ENCODE assay signal across 8 cellular contexts in the genomic region with DNA sequence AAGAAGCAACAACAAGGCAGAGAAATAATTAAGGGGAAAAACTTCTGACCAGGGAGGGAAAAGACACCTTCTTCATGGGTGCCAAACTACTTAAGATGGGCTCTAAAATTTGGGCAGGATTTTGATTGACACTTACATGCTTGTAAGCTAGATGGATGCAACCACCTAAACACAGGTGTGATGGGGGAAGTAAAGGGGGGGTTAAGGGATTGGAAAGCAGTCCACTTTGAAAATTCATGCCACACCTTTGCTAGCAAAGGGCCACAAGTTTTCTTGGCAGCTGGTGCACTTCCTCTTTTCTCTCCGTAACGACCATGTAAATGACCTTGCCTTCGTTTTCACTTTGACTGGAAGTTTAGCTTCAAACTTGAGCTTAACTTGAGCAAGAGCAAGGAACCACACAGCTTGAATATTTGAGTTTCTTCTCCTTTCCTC. TPM values are rescaled to one million over a fixed set of nuclear protein-coding genes. Genes with fewer than 3 reads are reported as not detected.
DNase-seq lines count a peak whose midpoint lies in the region; ATAC-seq and TF ChIP-seq lines count a peak whose summit lies in the region.

No MANE protein-coding gene starts in this region.

- H3K9me3 Mint-ChIP-seq in CD4-positive, alpha-beta T cell = peaks cover 4% of the 10 kb centered on the region
- H3K9me3 Mint-ChIP-seq in activated T-helper 17 cell treated with anti-CD3 and anti-CD28 coated beads, Interleukin-2, amount 50 U/mL, for 72 hours = no peaks in the 10 kb centered on the region

- 21 to 42% methylated on average over 3 of the region's 3 CpGs for WGBS in testis, 2 donors

- H3K4me1 ChIP-seq in testis (peaks cover 33% of the 10 kb centered on the region), SJCRH30 (no peaks in the 10 kb centered on the region)

- H3K9me3 ChIP-seq in CD4-positive, alpha-beta T cell (ENCODE audit: control insufficient read depth, low read length) = no peaks in the 10 kb centered on the region
- H3K9me3 ChIP-seq in testis = no peaks in the 10 kb centered on the region
- no peaks in the 10 kb centered on the region for H3K9me3 ChIP-seq in SJCRH30 (replicated peaks)

- H3K27me3 ChIP-seq in CD4-positive, alpha-beta T cell (ENCODE audit: control insufficient read depth, insufficient read depth, low read length) = no peaks in the 10 kb centered on the region
- H3K27me3 ChIP-seq in testis (no peaks in the 10 kb centered on the region), SJCRH30 (no peaks in the 10 kb centered on the region)

- TF ChIP-seq POLR2A in testis (IDR thresholded peaks at IDR 0.05) = no peak

- CTCF ChIA-PET in CD4-positive, alpha-beta T cell (lab: Charles Lee) = no interaction called here

- peaks cover 18% of the 10 kb centered on the region for H3K4me1 Mint-ChIP-seq in CD4-positive, alpha-beta T cell (ENCODE audit: low read depth)
- H3K4me1 Mint-ChIP-seq in activated T-helper 17 cell treated with anti-CD3 and anti-CD28 coated beads, Interleukin-2, amount 50 U/mL, for 72 hours = peaks cover 13% of the 10 kb centered on the region

- peak overlapping the region; percentile 21 for H3K27ac Mint-ChIP-seq in CD4-positive, alpha-beta T cell
- H3K27ac Mint-ChIP-seq in activated T-helper 17 cell treated with anti-CD3 and anti-CD28 coated beads, Interleukin-2, amount 50 U/mL, for 72 hours = peak overlapping the region; percentile 61

- H3K27ac ChIP-seq in CD4-positive, alpha-beta T cell (ENCODE audit: low read depth, low read length) = no peak overlapping the region
- H3K27ac ChIP-seq in testis (peak overlapping the region; percentile 62 to 67), SJCRH30 (no peak overlapping the region)

- H3K27me3 Mint-ChIP-seq in CD4-positive, alpha-beta T cell = peaks cover 7% of the 10 kb centered on the region
- no peaks in the 10 kb centered on the region for H3K27me3 Mint-ChIP-seq in activated T-helper 17 cell treated with anti-CD3 and anti-CD28 coated beads, Interleukin-2, amount 50 U/mL, for 72 hours

- ATAC-seq in CD4-positive, alpha-beta T cell (ENCODE audit: poor library complexity) = no peak
- peak; percentile 90 for ATAC-seq in GM19438 (IDR thresholded peaks at IDR 0.05; ENCODE audit: low read depth, unreplicated experiment)
- peak; percentile 94 for ATAC-seq in HG03354 (IDR thresholded peaks at IDR 0.05; ENCODE audit: poor library complexity, severe bottlenecking, unreplicated experiment)
- peak; percentile 70 for ATAC-seq in activated T-helper 17 cell treated with anti-CD3 and anti-CD28 coated beads, Interleukin-2, amount 50 U/mL, for 72 hours (replicated peaks)

- H3K36me3 Mint-ChIP-seq in CD4-positive, alpha-beta T cell (ENCODE audit: low read depth) = peaks cover 8% of the 10 kb centered on the region
- no peaks in the 10 kb centered on the region for H3K36me3 Mint-ChIP-seq in activated T-helper 17 cell treated with anti-CD3 and anti-CD28 coated beads, Interleukin-2, amount 50 U/mL, for 72 hours (ENCODE audit: low read depth)

- H3K4me3 Mint-ChIP-seq in CD4-positive, alpha-beta T cell = peak overlapping the region; percentile 9
- peak overlapping the region; percentile 65 for H3K4me3 Mint-ChIP-seq in activated T-helper 17 cell treated with anti-CD3 and anti-CD28 coated beads, Interleukin-2, amount 50 U/mL, for 72 hours

- DNase-seq in CD4-positive, alpha-beta T cell = no peak
- DNase-seq in testis (no peak), SJCRH30 (no peak), NCI-H1092 (lab: John Stamatoyannopoulos, UW) (no peak), OCI-M2 (lab: John Stamatoyannopoulos, UW; ENCODE audit: unreplicated experiment) (no peak)

- H3K36me3 ChIP-seq in testis (ENCODE audit: low read depth, missing control alignments) = no peaks in the 10 kb centered on the region
- no peaks in the 10 kb centered on the region for H3K36me3 ChIP-seq in SJCRH30

- POLR2A ChIA-PET in CD4-positive, alpha-beta T cell (lab: Charles Lee) = interaction anchor here (0.8 to 2.7 kb wide), 3 partner anchors 10 to 250 kb away, joined by 3 to 23 read pairs (median 7); a partner anchor contains a TSS

- intact Hi-C loops in CD4-positive, alpha-beta T cell (cut with DNase I, micrococcal nuclease) = loop anchor here (2.0 to 5.0 kb wide), 2 partner anchors 15 to 56 kb away; a partner anchor contains a TSS
- intact Hi-C loops in testis (cut with DNase I; ENCODE audit: low total_unique reads) = no loop called here

- H3K4me3 ChIP-seq in testis (no peak overlapping the region), SJCRH30 (no peak overlapping the region)

- TF ChIP-seq CTCF in CD4-positive, alpha-beta T cell (IDR thresholded peaks at IDR 0.05) = no peak
- TF ChIP-seq CTCF in testis (IDR thresholded peaks at IDR 0.05) = no peak

RNA-seq across cellular contexts. Expression of a gene that starts 14.3 kb away (rescaled TPM):
- 10 to 100 TPM; 88.8 to 89.1 TPM for total RNA-seq in CD4-positive, alpha-beta T cell
- 100 to 1,000 TPM; 175 to 186 TPM for total RNA-seq in activated T-helper 17 cell treated with anti-CD3 and anti-CD28 coated beads, Interleukin-2, amount 50 U/mL, for 72 hours
- total RNA-seq in testis = 100 to 1,000 TPM; 279 to 319 TPM
- 375 TPM for polyA plus RNA-seq in testis (ENCODE audit: insufficient read depth, low read depth, low replicate concordance)
- total RNA-seq in SJCRH30 (2014; rRNA removed; shearing (Covaris generic)) = 407 and 454 TPM in 2 replicates

RNA-seq across cellular contexts. Expression of a gene that starts 40.6 kb away (rescaled TPM):
- 1 to 10 TPM; 2.0 to 2.6 TPM for total RNA-seq in CD4-positive, alpha-beta T cell
- 10 to 100 TPM in 1 of 2 donors, 1 to 10 TPM in 1; 8.6 to 25.6 TPM for total RNA-seq in activated T-helper 17 cell treated with anti-CD3 and anti-CD28 coated beads, Interleukin-2, amount 50 U/mL, for 72 hours
- total RNA-seq in testis = 10 to 100 TPM; 26.8 to 38.3 TPM
- polyA plus RNA-seq in testis (ENCODE audit: insufficient read depth, low read depth, low replicate concordance) = 25.4 TPM
- 19.0 and 25.8 TPM in 2 replicates for total RNA-seq in SJCRH30 (2014; rRNA removed; shearing (Covaris generic))

Comparison
In these comparisons a context has a peak if more than half of its experiments do, and no peak if none do; other contexts are left out.
1. H3K27ac ChIP-seq: peak in testis (2 of 2); none in CD4-positive, alpha-beta T cell (single experiment) and SJCRH30 (single experiment).